ENCODE assay signal across 10 cellular contexts in the genomic region with DNA sequence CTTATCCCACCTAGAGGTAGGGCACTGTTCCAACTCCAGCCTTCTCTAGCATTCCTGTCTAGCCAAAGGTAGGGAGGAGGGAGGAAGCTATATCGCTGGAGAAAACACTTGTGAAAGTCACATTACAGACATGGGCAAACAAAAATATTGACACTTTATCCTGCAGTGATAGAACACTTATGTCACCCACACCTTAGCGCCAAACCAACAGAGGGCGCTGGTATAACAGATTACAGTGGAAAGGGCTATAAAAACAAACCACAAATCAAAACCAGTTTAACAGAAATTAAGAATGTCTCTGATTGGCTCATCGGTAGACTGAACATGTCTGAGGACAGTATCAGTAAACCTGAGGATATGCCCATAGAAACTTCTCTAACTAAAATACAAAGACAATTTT.
DNase-seq lines count a peak whose midpoint lies in the region; ATAC-seq, FAIRE-seq and TF ChIP-seq lines count a peak whose summit lies in the region.
"Had no signal": no experiment of that assay in that cellular context is flagged by ENCODE, and none has a peak within 500 bp of the region (broad histone marks: within the 10 kb centered on the region; RNA-seq: fewer than 3 reads in every experiment).

No MANE protein-coding gene starts in this region.

- no peaks in the 10 kb centered on the region for H3K79me2 ChIP-seq in Loucy (ENCODE audit: insufficient read depth, low read length)
- H3K79me2 ChIP-seq in mammary epithelial cell (ENCODE audit: insufficient read depth, low read length): no peaks in the 10 kb centered on the region

- H3K4me1 Mint-ChIP-seq in stimulated activated effector memory CD8-positive, alpha-beta T cell treated with anti-CD3 and anti-CD28 coated beads, Interleukin-12 subunit alpha, Interleukin-12 subunit beta, amount 100 ng/mL, for 72 hours: no peaks in the 10 kb centered on the region

- dilution Hi-C loops in mammary epithelial cell (cut with HindIII; ENCODE audit: low sequenced_read_pairs): no loop called here

- in situ Hi-C loops in mammary epithelial cell (cut with MboI; ENCODE audit: low sequenced_read_pairs in 2 of 2): no loop called here

- TF ChIP-seq CTCF in Loucy (conservative IDR thresholded peaks at IDR 0.05; ENCODE audit: low read length) (peak; percentile 72), mammary epithelial cell (conservative IDR thresholded peaks at IDR 0.05 in 1 of 2, IDR thresholded peaks at IDR 0.05 in 1 of 2; ENCODE audit: extremely low read depth in 1 of 2, insufficient read depth in 1 of 2, low read depth in 1 of 2, low read length in 2 of 2) (peak; percentile 53 to 60)

- H3K27ac ChIP-seq in mammary epithelial cell (ENCODE audit: insufficient read depth, low read depth, low read length) (no peak overlapping the region), small intestine (ENCODE audit: low read depth in 1 of 2, low read length in 1 of 2) (no peak overlapping the region)

- H2AFZ ChIP-seq in Loucy (ENCODE audit: low read length): no peak overlapping the region
- peak overlapping the region; percentile 4 for H2AFZ ChIP-seq in mammary epithelial cell (ENCODE audit: low read depth, low read length)

- no peaks in the 10 kb centered on the region for H3K9me3 ChIP-seq in Loucy (ENCODE audit: insufficient read depth, low read depth, low read length)
- no peaks in the 10 kb centered on the region for H3K9me3 ChIP-seq in mammary epithelial cell (replicated peaks; ENCODE audit: insufficient read depth, low read length)
- no peaks in the 10 kb centered on the region for H3K9me3 ChIP-seq in small intestine (ENCODE audit: control insufficient read depth, low read depth)

- CTCF ChIA-PET in mammary epithelial cell (lab: Charles Lee; ENCODE audit: low non-redundant PET): interaction anchor here (0.6 kb wide), 1 partner anchor 258 kb away, joined by 11 read pairs; no protein-coding TSS in a partner anchor

- H4K20me1 ChIP-seq in Loucy (ENCODE audit: insufficient read depth, low read length, poor library complexity, severe bottlenecking): no peaks in the 10 kb centered on the region
- no peaks in the 10 kb centered on the region for H4K20me1 ChIP-seq in mammary epithelial cell (ENCODE audit: insufficient read depth, low read length)

- no peak overlapping the region for H3K9ac ChIP-seq in Loucy (ENCODE audit: low read depth, low read length, poor library complexity, severe bottlenecking)
- H3K9ac ChIP-seq in mammary epithelial cell (ENCODE audit: insufficient read depth, low read length): no peak overlapping the region

- ATAC-seq in stimulated activated effector memory CD8-positive, alpha-beta T cell treated with anti-CD3 and anti-CD28 coated beads, Interleukin-12 subunit alpha, Interleukin-12 subunit beta, amount 100 ng/mL, for 72 hours: no peak
- ATAC-seq: K562 had no signal

- no TSS peak for BruUV-seq in mammary epithelial cell (replicated peaks; lab: Mats Ljungman, UMichigan)

- H3K27ac Mint-ChIP-seq in stimulated activated effector memory CD8-positive, alpha-beta T cell treated with anti-CD3 and anti-CD28 coated beads, Interleukin-12 subunit alpha, Interleukin-12 subunit beta, amount 100 ng/mL, for 72 hours: no peak overlapping the region

- no peaks in the 10 kb centered on the region for H3K27me3 ChIP-seq in Loucy (ENCODE audit: insufficient read depth, low read length, poor library complexity, severe bottlenecking)
- H3K27me3 ChIP-seq in mammary epithelial cell (ENCODE audit: insufficient read depth, low read length): no peaks in the 10 kb centered on the region
- H3K27me3 ChIP-seq in small intestine (ENCODE audit: control insufficient read depth in 2 of 2, insufficient read depth in 2 of 2, low read length in 2 of 2): no peaks in the 10 kb centered on the region

- intact Hi-C loops in mammary epithelial cell (cut with micrococcal nuclease): loop anchor here (1.0 to 2.0 kb wide), 2 partner anchors 158 to 270 kb away; no protein-coding TSS in a partner anchor

- H3K36me3 Mint-ChIP-seq in stimulated activated effector memory CD8-positive, alpha-beta T cell treated with anti-CD3 and anti-CD28 coated beads, Interleukin-12 subunit alpha, Interleukin-12 subunit beta, amount 100 ng/mL, for 72 hours: no peaks in the 10 kb centered on the region

- no peak for FAIRE-seq in small intestine (lab: Jason Lieb, UNC)
- FAIRE-seq: colon, K562 had no signal

- H3K4me3 Mint-ChIP-seq in stimulated activated effector memory CD8-positive, alpha-beta T cell treated with anti-CD3 and anti-CD28 coated beads, Interleukin-12 subunit alpha, Interleukin-12 subunit beta, amount 100 ng/mL, for 72 hours: no peak overlapping the region

- WGBS in mammary epithelial cell (ENCODE audit: low coverage, missing lambda C conversion rate): 32% methylated on average over 4 of the region's 4 CpGs
- WGBS in small intestine, 3 donors: 34 to 46% (median 36%) methylated on average over 4 of the region's 4 CpGs

- H3K9me3 Mint-ChIP-seq in stimulated activated effector memory CD8-positive, alpha-beta T cell treated with anti-CD3 and anti-CD28 coated beads, Interleukin-12 subunit alpha, Interleukin-12 subunit beta, amount 100 ng/mL, for 72 hours: peaks cover 7% of the 10 kb centered on the region

- DNase-seq in NCI-H2171 treated with DMSO at 0.1 percent for 48 hours (lab: John Stamatoyannopoulos, UW): peak; percentile 10
- no peak for DNase-seq in NCI-H2171 (lab: John Stamatoyannopoulos, UW)
- peak; percentile 30 for DNase-seq in mammary epithelial cell
- peak; percentile 22 for DNase-seq in small intestine
- DNase-seq in stimulated activated effector memory CD8-positive, alpha-beta T cell treated with anti-CD3 and anti-CD28 coated beads, Interleukin-12 subunit alpha, Interleukin-12 subunit beta, amount 100 ng/mL, for 72 hours (ENCODE audit: low spot score in 2 of 2): no peak
- no peak for DNase-seq in mesenteric fat pad (ENCODE audit: low spot score)
- no peak for DNase-seq in activated naive CD4-positive, alpha-beta T cell (lab: John Stamatoyannopoulos, UW)

- H3K4me2 ChIP-seq in Loucy (ENCODE audit: low read depth, low read length, poor library complexity, severe bottlenecking): no peak overlapping the region
- no peak overlapping the region for H3K4me2 ChIP-seq in mammary epithelial cell (ENCODE audit: insufficient read depth, low read depth, low read length)

- H3F3A ChIP-seq in Loucy (ENCODE audit: low read depth): no peaks in the 10 kb centered on the region

- H3K4me3 ChIP-seq in Loucy (ENCODE audit: low read length, poor library complexity, severe bottlenecking) (no peak overlapping the region), mammary epithelial cell (replicated peaks in 1 of 3; ENCODE audit: insufficient read depth in 1 of 3, low read depth in 2 of 3, low read length in 3 of 3) (no peak overlapping the region), small intestine (ENCODE audit: low read depth in 1 of 2, low read length in 2 of 2) (no peak overlapping the region)
- H3K4me3 ChIP-seq: K562 had no signal

- H3K36me3 ChIP-seq in Loucy (ENCODE audit: insufficient read depth, low read length) (no peaks in the 10 kb centered on the region), mammary epithelial cell (ENCODE audit: insufficient read depth, low read length) (no peaks in the 10 kb centered on the region), small intestine (ENCODE audit: control insufficient read depth in 2 of 2, insufficient read depth in 2 of 2, low read length in 2 of 2) (no peaks in the 10 kb centered on the region)

- H3K9me2 ChIP-seq in Loucy (replicated peaks; ENCODE audit: low read depth, low read length): no peaks in the 10 kb centered on the region

- H3K4me1 ChIP-seq in Loucy (ENCODE audit: insufficient read depth, low read length, poor library complexity, severe bottlenecking): no peaks in the 10 kb centered on the region
- peaks cover 8% of the 10 kb centered on the region for H3K4me1 ChIP-seq in mammary epithelial cell (ENCODE audit: insufficient read depth, low read length)
- H3K4me1 ChIP-seq in small intestine (ENCODE audit: control insufficient read depth in 2 of 2, insufficient read depth in 1 of 2, low read depth in 1 of 2, low read length in 1 of 2): no peaks in the 10 kb centered on the region

Comparison
In these comparisons a context has a peak if more than half of its experiments do, and no peak if none do; other contexts are left out.
1. DNase-seq: peak in NCI-H2171 treated with DMSO at 0.1 percent for 48 hours (single experiment), mammary epithelial cell (single experiment) and small intestine (single experiment); none in NCI-H2171 (single experiment), stimulated activated effector memory CD8-positive, alpha-beta T cell treated with anti-CD3 and anti-CD28 coated beads, Interleukin-12 subunit alpha, Interleukin-12 subunit beta, amount 100 ng/mL, for 72 hours (0 of 2), mesenteric fat pad (single experiment) and activated naive CD4-positive, alpha-beta T cell (0 of 4).